Comparison of ENCODE assay signal across 11 cellular contexts in genomic region chr11:120911943-120912342, GRCh38.
DNase-seq lines count a peak whose midpoint lies in the region; ATAC-seq and TF ChIP-seq lines count a peak whose summit lies in the region.
"Had no signal": no experiment of that assay in that cellular context is flagged by ENCODE, and none has a peak within 500 bp of the region (broad histone marks: within the 10 kb centered on the region; RNA-seq: fewer than 3 reads in every experiment).

No MANE protein-coding gene starts in this region.

- H4K8ac ChIP-seq in mesenchymal stem cell (ENCODE audit: low read length) = no peak overlapping the region

- H3K18ac ChIP-seq in mesenchymal stem cell (ENCODE audit: low read depth in 1 of 2, low read length in 2 of 2) = no peak overlapping the region

- POLR2A ChIA-PET in HEK293 (lab: Yijun Ruan, JAX) = no interaction called here

- peak overlapping the region; percentile 3 for H2BK15ac ChIP-seq in mesenchymal stem cell (ENCODE audit: low read depth, poor library complexity, severe bottlenecking)

- H3K4me3 ChIP-seq in HEK293 (ENCODE audit: low read depth, low read length) = no peak overlapping the region
- H3K4me3 ChIP-seq in mesenchymal stem cell (ENCODE audit: insufficient read depth in 1 of 2, low read depth in 1 of 2, low read length in 2 of 2) = no peak overlapping the region
- H3K4me3 ChIP-seq: HAP-1 had no signal

- CTCF ChIA-PET in HEK293 (lab: Yijun Ruan, JAX) = interaction anchor here (1.0 to 2.4 kb wide), 4 partner anchors 11 to 117 kb away, joined by 3 to 14 read pairs (median 8); no protein-coding TSS in a partner anchor

- H2BK120ac ChIP-seq in mesenchymal stem cell (ENCODE audit: low read depth, low read length) = no peak overlapping the region

- H3K4me2 ChIP-seq in mesenchymal stem cell (ENCODE audit: low read length, poor library complexity, severe bottlenecking) = no peak overlapping the region

- H3K79me1 ChIP-seq in mesenchymal stem cell (replicated peaks; ENCODE audit: low read length, poor library complexity, severe bottlenecking) = no peaks in the 10 kb centered on the region

- no peak overlapping the region for H3K23ac ChIP-seq in mesenchymal stem cell (ENCODE audit: low read length in 2 of 2)

- H3K9me3 ChIP-seq in HEK293 (ENCODE audit: control insufficient read depth, insufficient read depth, low read depth, low read length) (no peaks in the 10 kb centered on the region), T-helper 17 cell (ENCODE audit: control insufficient read depth, low read length, poor library complexity, severe bottlenecking) (no peaks in the 10 kb centered on the region), mesenchymal stem cell (ENCODE audit: control insufficient read depth, low read length) (no peaks in the 10 kb centered on the region)
- H3K9me3 ChIP-seq: HAP-1 had no signal

- no peak for TF ChIP-seq CTCF in HEK293 (tag by site-specific recombination; IDR thresholded peaks at IDR 0.05)

- no peak overlapping the region for H3K9ac ChIP-seq in mesenchymal stem cell (ENCODE audit: low read length)

- no peaks in the 10 kb centered on the region for H3K36me3 ChIP-seq in HEK293 (ENCODE audit: control insufficient read depth in 2 of 2, insufficient read depth in 1 of 2, low read length in 2 of 2)
- no peaks in the 10 kb centered on the region for H3K36me3 ChIP-seq in mesenchymal stem cell (ENCODE audit: control insufficient read depth in 1 of 2, insufficient read depth in 2 of 2, low read depth in 1 of 2, low read length in 2 of 2)
- H3K36me3 ChIP-seq: HAP-1 had no signal

- no peak overlapping the region for H2BK12ac ChIP-seq in mesenchymal stem cell (ENCODE audit: low read length in 2 of 2)

- H3K36me3 Mint-ChIP-seq in T-helper 17 cell (ENCODE audit: low read depth) = no peaks in the 10 kb centered on the region
- H3K36me3 Mint-ChIP-seq: CD4-positive, alpha-beta memory T cell had no signal

- peaks cover 19 to 46% of the 10 kb centered on the region in 2 experiments for H3K27me3 ChIP-seq in mesenchymal stem cell (ENCODE audit: control insufficient read depth in 1 of 2, insufficient read depth in 1 of 2, low read length in 2 of 2)

- H2AK5ac ChIP-seq in mesenchymal stem cell (ENCODE audit: low read length, severe bottlenecking) = no peak overlapping the region

- no peak overlapping the region for H2BK5ac ChIP-seq in mesenchymal stem cell (ENCODE audit: low read depth, low read length, poor library complexity, severe bottlenecking)

- H3K27ac Mint-ChIP-seq in T-helper 17 cell = peak overlapping the region; percentile 69
- H3K27ac Mint-ChIP-seq: B cell; CD4-positive, alpha-beta memory T cell had no signal

- DNase-seq in EH (ENCODE audit: low read depth) (peak; percentile 1), T-helper 17 cell (no peak), mesenchymal stem cell (no peak), NCI-H1105 treated with DMSO at 0.1 percent for 48 hours (lab: John Stamatoyannopoulos, UW) (no peak)
- DNase-seq in activated effector memory CD4-positive, alpha-beta T cell treated with Interleukin-2 at 50 U/mL for 16 hours = no peak
- DNase-seq: CD4-positive, alpha-beta memory T cell; DMS79 had no signal

- H3K27ac ChIP-seq in HEK293 (ENCODE audit: extremely low read depth, low read depth, low read length) (no peak overlapping the region), mesenchymal stem cell (ENCODE audit: low read length, poor library complexity, severe bottlenecking) (no peak overlapping the region)

- H3K4me1 ChIP-seq in HEK293 (ENCODE audit: control insufficient read depth, insufficient read depth, low read length) (no peaks in the 10 kb centered on the region), mesenchymal stem cell (ENCODE audit: control insufficient read depth, insufficient read depth, low read depth, low read length) (no peaks in the 10 kb centered on the region)
- H3K4me1 ChIP-seq: HAP-1 had no signal

- no peak overlapping the region for H2AFZ ChIP-seq in mesenchymal stem cell (ENCODE audit: low read depth, low read length)

- H3K27me3 Mint-ChIP-seq in T-helper 17 cell = peaks cover 51% of the 10 kb centered on the region

- H3K4me1 Mint-ChIP-seq in T-helper 17 cell = peaks cover 11% of the 10 kb centered on the region
- H3K4me1 Mint-ChIP-seq: B cell; CD4-positive, alpha-beta memory T cell had no signal

- H3K4me3 Mint-ChIP-seq in T-helper 17 cell = no peak overlapping the region
- H3K4me3 Mint-ChIP-seq: B cell; CD4-positive, alpha-beta memory T cell had no signal

- ATAC-seq in T-helper 17 cell = no peak
- ATAC-seq in GM19023 (IDR thresholded peaks at IDR 0.05; ENCODE audit: unreplicated experiment) = no peak

- no peak overlapping the region for H3K14ac ChIP-seq in mesenchymal stem cell (ENCODE audit: low read length in 2 of 2)

- H3K4ac ChIP-seq in mesenchymal stem cell (ENCODE audit: low read depth in 1 of 2, low read length in 2 of 2) = no peak overlapping the region

- no peak overlapping the region for H4K91ac ChIP-seq in mesenchymal stem cell (ENCODE audit: low read length)

- 67% methylated on average over 2 of the region's 3 CpGs for WGBS in mesenchymal stem cell

TF ChIP-seq in HEK293, 187 proteins besides CTCF, POLR2A, EP300 and RAD21:
- TF ChIP-seq HOXA7 (CRISPR knock-in tag; IDR thresholded peaks at IDR 0.05; ENCODE audit: borderline replicate concordance) = no peak
- peak; percentile 98 for TF ChIP-seq ZNF660 (tag by site-specific recombination; IDR thresholded peaks at IDR 0.05)
- no peak for TF ChIP-seq ZBTB21 (tag by site-specific recombination; IDR thresholded peaks at IDR 0.05)
